31 cellular contexts compared by ENCODE assay signal in the genomic region with DNA sequence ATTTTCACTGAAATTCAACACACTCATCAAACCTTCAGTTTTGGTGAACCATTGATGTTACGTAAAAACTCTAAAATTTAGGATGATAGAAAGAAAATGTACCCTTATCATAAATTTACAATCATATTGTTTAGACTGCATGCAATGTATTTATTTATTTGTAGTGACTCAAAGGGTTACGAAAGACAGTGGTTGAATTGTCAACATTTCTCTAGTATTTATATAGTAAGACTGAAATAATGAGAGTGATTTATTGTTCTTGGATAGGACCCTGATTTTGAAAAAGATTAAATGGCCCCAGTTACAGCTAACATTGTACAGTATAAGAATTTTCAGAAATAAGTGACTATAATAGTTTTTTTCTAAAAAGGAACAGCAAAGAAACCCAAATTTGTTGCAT.
"Had no signal": no experiment of that assay in that cellular context is flagged by ENCODE, and none has a peak within 500 bp of the region (broad histone marks: within the 10 kb centered on the region; RNA-seq: fewer than 3 reads in every experiment).

No MANE protein-coding gene starts in this region.

- H3K27me3 Mint-ChIP-seq: activated B cell treated with CpG ODN at 0.5 μM for 24 hours; activated naive CD8-positive, alpha-beta T cell treated with anti-CD3 and anti-CD28 coated beads for 36 hours; central memory CD8-positive, alpha-beta T cell; dendritic cell treated with granulocyte-macrophage colony-stimulating factor and Interleukin-4, amounts not matched to agents 40 ng/mL and 50 ng/mL, for 4 days; memory B cell; naive thymus-derived CD8-positive, alpha-beta T cell; stimulated activated naive B cell treated with anti-CD40 and anti-IgM and Interleukin-4, amounts not matched to agents 10 μg/mL and 1 μg/mL and 100 μg/mL, for 72 hours had no signal

- H3K27ac ChIP-seq: foreskin keratinocyte, heart left ventricle, pancreas, prostate gland, stomach, upper lobe of left lung, vagina had no signal

- H3K36me3 Mint-ChIP-seq: activated naive CD8-positive, alpha-beta T cell treated with anti-CD3 and anti-CD28 coated beads for 36 hours; immature natural killer cell; memory B cell; naive thymus-derived CD8-positive, alpha-beta T cell; stimulated activated naive B cell treated with anti-CD40 and anti-IgM and Interleukin-4, amounts not matched to agents 10 μg/mL and 1 μg/mL and 100 μg/mL, for 72 hours had no signal

- H3K4me3 ChIP-seq: heart left ventricle, pancreas, prostate gland, stomach, thyroid gland, upper lobe of left lung, vagina had no signal

- H3K9me3 Mint-ChIP-seq: activated B cell treated with CpG ODN at 0.5 μM for 24 hours; activated naive CD4-positive, alpha-beta T cell treated with anti-CD3 and anti-CD28 coated beads for 36 hours; activated naive CD8-positive, alpha-beta T cell treated with anti-CD3 and anti-CD28 coated beads for 36 hours; activated T-helper 1 cell treated with anti-CD3 and anti-CD28 coated beads, Interleukin-12 subunit alpha, Interleukin-12 subunit beta, Interleukin-2, Interleukin-4 antibody, amounts not matched to agents 30 ng/mL and 10 ng/mL and 1 ng/mL, durations not matched to agents 14 hours and 24 hours and 36 hours; central memory CD8-positive, alpha-beta T cell; dendritic cell treated with granulocyte-macrophage colony-stimulating factor and Interleukin-4, amounts not matched to agents 40 ng/mL and 50 ng/mL, for 4 days; endodermal cell; memory B cell; naive thymus-derived CD8-positive, alpha-beta T cell; stimulated activated naive B cell treated with anti-CD40 and anti-IgM and Interleukin-4, amounts not matched to agents 10 μg/mL and 1 μg/mL and 100 μg/mL, for 72 hours had no signal

- H3K4me1 ChIP-seq: foreskin keratinocyte, prostate gland, upper lobe of left lung, vagina had no signal

- H3K4me3 Mint-ChIP-seq: activated B cell treated with CpG ODN at 0.5 μM for 24 hours; activated naive CD4-positive, alpha-beta T cell treated with anti-CD3 and anti-CD28 coated beads for 36 hours; activated naive CD8-positive, alpha-beta T cell treated with anti-CD3 and anti-CD28 coated beads for 36 hours; activated T-helper 1 cell treated with anti-CD3 and anti-CD28 coated beads, Interleukin-12 subunit alpha, Interleukin-12 subunit beta, Interleukin-2, Interleukin-4 antibody, amounts not matched to agents 30 ng/mL and 10 ng/mL and 1 ng/mL, durations not matched to agents 14 hours and 24 hours and 36 hours; central memory CD8-positive, alpha-beta T cell; dendritic cell treated with granulocyte-macrophage colony-stimulating factor and Interleukin-4, amounts not matched to agents 40 ng/mL and 50 ng/mL, for 4 days; endodermal cell; immature natural killer cell; memory B cell; naive thymus-derived CD8-positive, alpha-beta T cell; neural crest cell; stimulated activated naive B cell treated with anti-CD40 and anti-IgM and Interleukin-4, amounts not matched to agents 10 μg/mL and 1 μg/mL and 100 μg/mL, for 72 hours had no signal

- H3K27ac Mint-ChIP-seq: activated B cell treated with CpG ODN at 0.5 μM for 24 hours; activated naive CD4-positive, alpha-beta T cell treated with anti-CD3 and anti-CD28 coated beads for 36 hours; activated naive CD8-positive, alpha-beta T cell treated with anti-CD3 and anti-CD28 coated beads for 36 hours; activated T-helper 1 cell treated with anti-CD3 and anti-CD28 coated beads, Interleukin-12 subunit alpha, Interleukin-12 subunit beta, Interleukin-2, Interleukin-4 antibody, amounts not matched to agents 30 ng/mL and 10 ng/mL and 1 ng/mL, durations not matched to agents 14 hours and 24 hours and 36 hours; dendritic cell treated with granulocyte-macrophage colony-stimulating factor and Interleukin-4, amounts not matched to agents 40 ng/mL and 50 ng/mL, for 4 days; endodermal cell; immature natural killer cell; memory B cell; naive thymus-derived CD8-positive, alpha-beta T cell; stimulated activated naive B cell treated with anti-CD40 and anti-IgM and Interleukin-4, amounts not matched to agents 10 μg/mL and 1 μg/mL and 100 μg/mL, for 72 hours had no signal

- H3K4me1 Mint-ChIP-seq: activated B cell treated with CpG ODN at 0.5 μM for 24 hours; activated naive CD8-positive, alpha-beta T cell treated with anti-CD3 and anti-CD28 coated beads for 36 hours; central memory CD8-positive, alpha-beta T cell; immature natural killer cell; memory B cell; naive thymus-derived CD8-positive, alpha-beta T cell; neural crest cell; stimulated activated naive B cell treated with anti-CD40 and anti-IgM and Interleukin-4, amounts not matched to agents 10 μg/mL and 1 μg/mL and 100 μg/mL, for 72 hours had no signal

- DNase-seq: activated B cell treated with CpG ODN at 0.5 μM for 24 hours; activated CD4-positive, alpha-beta T cell treated with anti-CD3 and anti-CD28 coated beads, Interleukin-2, amount 50 U/mL, for 4 hours; activated CD8-positive, alpha-beta memory T cell treated with anti-CD3 and anti-CD28 coated beads for 24 hours; activated effector memory CD4-positive, alpha-beta T cell treated with anti-CD3 and anti-CD28 coated beads, Interleukin-2, amount 50 U/mL, for 16 hours; activated naive CD4-positive, alpha-beta T cell treated with anti-CD3 and anti-CD28 coated beads for 36 hours; activated naive CD8-positive, alpha-beta T cell treated with anti-CD3 and anti-CD28 coated beads for 36 hours; activated T-cell treated with anti-CD3 and anti-CD28 coated beads, Interleukin-2, amount 50 U/mL, for 1 hour; amniotic stem cell; endodermal cell; foreskin keratinocyte; heart left ventricle; hypothalamus; immature natural killer cell; naive thymus-derived CD8-positive, alpha-beta T cell; nucleus accumbens; pancreas; retina; small intestine; stimulated activated naive B cell treated with anti-CD40 and anti-IgM and Interleukin-4, amounts not matched to agents 10 μg/mL and 1 μg/mL and 100 μg/mL, for 72 hours; stomach; thyroid gland; upper lobe of left lung had no signal

- H3K9me3 ChIP-seq: heart left ventricle, pancreas, prostate gland, stomach, thyroid gland, upper lobe of left lung, vagina had no signal

- H3K36me3 ChIP-seq: heart left ventricle, pancreas, prostate gland, stomach, thyroid gland, upper lobe of left lung, vagina had no signal

- H3K27me3 ChIP-seq: foreskin keratinocyte, heart left ventricle, pancreas, stomach, thyroid gland, upper lobe of left lung, vagina had no signal

- ATAC-seq: esophagus mucosa; foreskin keratinocyte; heart left ventricle; naive thymus-derived CD8-positive, alpha-beta T cell; pancreas; sciatic nerve; stimulated activated naive B cell treated with anti-CD40 and anti-IgM and Interleukin-4, amounts not matched to agents 10 μg/mL and 1 μg/mL and 100 μg/mL, for 72 hours had no signal
